ENCODE assay signal across 8 cellular contexts in the genomic region with DNA sequence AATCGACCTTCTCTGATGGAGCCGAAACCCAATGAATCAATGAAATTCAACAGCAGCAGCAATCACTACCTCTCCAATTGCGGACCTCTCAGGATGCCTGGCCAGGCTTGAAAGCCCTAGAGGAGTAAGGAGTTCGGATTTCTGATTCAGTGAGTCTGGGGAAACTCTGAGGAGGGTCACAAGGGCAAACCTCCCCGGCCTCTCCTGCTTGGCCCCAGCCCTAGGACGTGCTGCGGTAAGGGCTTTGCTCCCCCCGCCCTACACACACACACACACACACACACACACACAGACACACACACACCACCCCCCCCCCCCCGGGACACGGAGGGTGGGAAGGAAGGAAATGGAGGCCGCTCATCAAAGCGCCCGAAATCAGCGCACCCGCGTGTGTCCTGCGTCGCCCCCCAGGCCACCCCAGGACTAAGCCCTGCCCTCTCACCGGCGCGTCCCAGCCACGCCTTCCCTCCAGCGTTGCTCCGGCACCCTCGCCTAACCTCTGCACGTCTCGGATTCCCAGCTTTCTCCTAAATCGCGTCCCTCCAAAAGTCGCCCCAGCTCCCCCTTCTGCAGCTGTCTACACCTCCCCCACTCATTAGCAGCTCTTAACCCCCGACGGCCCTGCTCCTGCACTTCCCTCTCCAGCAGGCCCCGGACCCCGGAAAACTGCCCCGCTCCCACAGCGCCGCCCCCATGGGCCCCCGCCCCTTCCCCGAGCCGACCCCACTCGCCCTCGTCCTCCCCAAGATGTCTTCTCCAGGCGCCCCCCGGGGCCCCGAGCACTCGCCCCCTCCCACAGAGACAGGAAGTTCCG. TPM values are rescaled to one million over a fixed set of nuclear protein-coding genes. Genes with fewer than 3 reads are reported as not detected.
DNase-seq lines count a peak whose midpoint lies in the region; ATAC-seq, FAIRE-seq and TF ChIP-seq lines count a peak whose summit lies in the region.

No MANE protein-coding gene starts in this region.

- peak overlapping the region; percentile 56 for H2AFZ ChIP-seq in keratinocyte (ENCODE audit: control insufficient read depth, low read length)

- no peaks in the 10 kb centered on the region for H3K9me1 ChIP-seq in keratinocyte (ENCODE audit: control insufficient read depth, extremely low read depth, insufficient read depth, low read length)

- peak; percentile 53 for DNase-seq in EH (ENCODE audit: low read depth)
- DNase-seq in keratinocyte (ENCODE audit: low read depth, low spot score): no peak
- DNase-seq in stimulated activated CD4-positive, alpha-beta T cell treated with anti-CD3 and anti-CD28 coated beads, Interleukin-4, amount 100 ng/mL, for 4 hours: peak; percentile 20 to 23
- no peak for DNase-seq in NCI-H2081 (lab: John Stamatoyannopoulos, UW)

- H3K79me2 ChIP-seq in keratinocyte (ENCODE audit: control insufficient read depth, insufficient read depth, low read length): peaks cover 54% of the 10 kb centered on the region

- peaks cover 10% of the 10 kb centered on the region for H3K27me3 Mint-ChIP-seq in brain

- no peaks in the 10 kb centered on the region for H3K9me3 ChIP-seq in keratinocyte (ENCODE audit: control insufficient read depth, low read depth, low read length)

- H3K4me1 Mint-ChIP-seq in brain: peaks cover 31% of the 10 kb centered on the region

- H3K27me3 ChIP-seq in keratinocyte (ENCODE audit: control insufficient read depth, extremely low read depth, insufficient read depth, low read length): no peaks in the 10 kb centered on the region

- peak overlapping the region; percentile 51 to 94 (median 88) for H3K27ac Mint-ChIP-seq in brain

- H3K36me3 Mint-ChIP-seq in brain: no peaks in the 10 kb centered on the region

- dilution Hi-C loops in keratinocyte (cut with MboI; ENCODE audit: extremely low pct_ligation_motif_present, low sequenced_read_pairs): no loop called here

- peak overlapping the region; percentile 93 to 99 (median 97) for H3K4me3 Mint-ChIP-seq in brain

- TF ChIP-seq CTCF in brain (conservative IDR thresholded peaks at IDR 0.05) (no peak), keratinocyte (optimal IDR thresholded peaks at IDR 0.05 in 1 of 3, IDR thresholded peaks at IDR 0.05 in 1 of 3, conservative IDR thresholded peaks at IDR 0.05 in 1 of 3; ENCODE audit: extremely low read depth in 1 of 3, insufficient read depth in 2 of 3, low read length in 3 of 3) (no peak)

- FAIRE-seq in keratinocyte (lab: Jason Lieb, UNC): no peak

- H3K9ac ChIP-seq in keratinocyte (ENCODE audit: control insufficient read depth, extremely low read depth, insufficient read depth, low read length): peak overlapping the region; percentile 83

- peak overlapping the region; percentile 82 to 84 (median 83) for H3K4me3 ChIP-seq in keratinocyte (ENCODE audit: control insufficient read depth in 2 of 3, extremely low read depth in 1 of 3, insufficient read depth in 2 of 3, low read depth in 1 of 3, low read length in 3 of 3)

- no peaks in the 10 kb centered on the region for H3K36me3 ChIP-seq in keratinocyte (ENCODE audit: control insufficient read depth in 2 of 2, extremely low read depth in 1 of 2, insufficient read depth in 2 of 2, low read length in 2 of 2)

- H3K4me1 ChIP-seq in keratinocyte (ENCODE audit: control insufficient read depth, extremely low read depth, insufficient read depth, low read length): peaks cover 25% of the 10 kb centered on the region

- H3K9me3 Mint-ChIP-seq in brain: peaks cover 0 to 2% (median 0%) of the 10 kb centered on the region in 5 experiments

- H3K27ac ChIP-seq in keratinocyte (ENCODE audit: control insufficient read depth, insufficient read depth, low read length): peak overlapping the region; percentile 66

- peaks cover 6% of the 10 kb centered on the region for H4K20me1 ChIP-seq in keratinocyte (ENCODE audit: control insufficient read depth, extremely low read depth, insufficient read depth, low read length)

- ATAC-seq in HG02610 (IDR thresholded peaks at IDR 0.05; ENCODE audit: unreplicated experiment): peak; percentile 6
- ATAC-seq in SK-N-SH treated with all-trans-retinoic acid at 6 μM for 48 hours: peak; percentile 38
- no peak for ATAC-seq in HG02938 (IDR thresholded peaks at IDR 0.05; ENCODE audit: unreplicated experiment)

- peak overlapping the region; percentile 92 for H3K4me2 ChIP-seq in keratinocyte (ENCODE audit: control insufficient read depth, extremely low read depth, insufficient read depth, low read depth, low read length)

TF ChIP-seq in SK-N-SH treated with all-trans-retinoic acid at 6 μM for 48 hours, 23 proteins besides CTCF, POLR2A, EP300 and RAD21:
- no peak for TF ChIP-seq BACH2 (CRISPR knock-in tag; IDR thresholded peaks at IDR 0.05; ENCODE audit: borderline replicate concordance)
- no peak for TF ChIP-seq ISL1 (CRISPR knock-in tag; IDR thresholded peaks at IDR 0.05)
- TF ChIP-seq, protein P1, sequence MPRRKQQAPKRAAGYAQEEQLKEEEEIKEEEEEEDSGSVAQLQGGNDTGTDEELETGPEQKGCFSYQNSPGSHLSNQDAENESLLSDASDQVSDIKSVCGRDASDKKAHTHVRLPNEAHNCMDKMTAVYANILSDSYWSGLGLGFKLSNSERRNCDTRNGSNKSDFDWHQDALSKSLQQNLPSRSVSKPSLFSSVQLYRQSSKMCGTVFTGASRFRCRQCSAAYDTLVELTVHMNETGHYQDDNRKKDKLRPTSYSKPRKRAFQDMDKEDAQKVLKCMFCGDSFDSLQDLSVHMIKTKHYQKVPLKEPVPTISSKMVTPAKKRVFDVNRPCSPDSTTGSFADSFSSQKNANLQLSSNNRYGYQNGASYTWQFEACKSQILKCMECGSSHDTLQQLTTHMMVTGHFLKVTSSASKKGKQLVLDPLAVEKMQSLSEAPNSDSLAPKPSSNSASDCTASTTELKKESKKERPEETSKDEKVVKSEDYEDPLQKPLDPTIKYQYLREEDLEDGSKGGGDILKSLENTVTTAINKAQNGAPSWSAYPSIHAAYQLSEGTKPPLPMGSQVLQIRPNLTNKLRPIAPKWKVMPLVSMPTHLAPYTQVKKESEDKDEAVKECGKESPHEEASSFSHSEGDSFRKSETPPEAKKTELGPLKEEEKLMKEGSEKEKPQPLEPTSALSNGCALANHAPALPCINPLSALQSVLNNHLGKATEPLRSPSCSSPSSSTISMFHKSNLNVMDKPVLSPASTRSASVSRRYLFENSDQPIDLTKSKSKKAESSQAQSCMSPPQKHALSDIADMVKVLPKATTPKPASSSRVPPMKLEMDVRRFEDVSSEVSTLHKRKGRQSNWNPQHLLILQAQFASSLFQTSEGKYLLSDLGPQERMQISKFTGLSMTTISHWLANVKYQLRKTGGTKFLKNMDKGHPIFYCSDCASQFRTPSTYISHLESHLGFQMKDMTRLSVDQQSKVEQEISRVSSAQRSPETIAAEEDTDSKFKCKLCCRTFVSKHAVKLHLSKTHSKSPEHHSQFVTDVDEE (CRISPR knock-in tag; IDR thresholded peaks at IDR 0.05): no peak

RNA-seq across cellular contexts. Expression of a gene that starts 0.7 kb away (rescaled TPM):
- polyA plus RNA-seq in brain (ENCODE audit: insufficient read depth, low read depth, low replicate concordance) (87.7 TPM), keratinocyte (50.7 to 57.2 TPM (median 55.5 TPM) in 3 replicates)
- 69.6 TPM for polyA plus RNA-seq in keratinocyte (2011; ENCODE audit: low read depth)
- polyA plus RNA-seq in keratinocyte (2011; cell fraction: cytosol; rRNA removed): 41.3 and 48.2 TPM in 2 replicates
- polyA plus RNA-seq in keratinocyte (2011; cell fraction: nucleus; rRNA removed): 72.4 and 73.4 TPM in 2 replicates
- 25.5 and 45.1 TPM in 2 replicates for polyA plus RNA-seq in keratinocyte (2012; ENCODE audit: low replicate concordance)
- polyA minus RNA-seq in keratinocyte: 29.4 to 42.1 TPM (median 36.9 TPM) in 3 replicates
- polyA minus RNA-seq in keratinocyte (2011; cell fraction: cytosol; rRNA and poly(A)+ RNA removed): 27.2 TPM
- 27.2 and 40.8 TPM in 2 replicates for polyA minus RNA-seq in keratinocyte (2011; cell fraction: nucleus; rRNA and poly(A)+ RNA removed)

Comparison
In these comparisons a context has a peak if more than half of its experiments do, and no peak if none do; other contexts are left out.
1. DNase-seq: peak in EH (single experiment) and stimulated activated CD4-positive, alpha-beta T cell treated with anti-CD3 and anti-CD28 coated beads, Interleukin-4, amount 100 ng/mL, for 4 hours (2 of 2); none in keratinocyte (single experiment) and NCI-H2081 (0 of 2).